ENCODE assay signal across 3 cellular contexts in genomic region chr2:110083757-110084156, GRCh38. TPM values are rescaled to one million over a fixed set of nuclear protein-coding genes. Genes with fewer than 3 reads are reported as not detected.
"Had no signal": no experiment of that assay in that cellular context is flagged by ENCODE, and none has a peak within 500 bp of the region (broad histone marks: within the 10 kb centered on the region; RNA-seq: fewer than 3 reads in every experiment).

No MANE protein-coding gene starts in this region.

RNA-seq across cellular contexts. Expression of gene MALL, which starts 31.9 kb away (rescaled TPM):
- polyA plus RNA-seq: immature natural killer cell; naive thymus-derived CD4-positive, alpha-beta T cell; naive thymus-derived CD8-positive, alpha-beta T cell had no signal
